In genomic region chr17:47649972-47650524, GRCh38 we compare ENCODE assay signal across 8 cellular contexts. TPM values are rescaled to one million over a fixed set of nuclear protein-coding genes. Genes with fewer than 3 reads are reported as not detected.
DNase-seq lines count a peak whose midpoint lies in the region; ATAC-seq, FAIRE-seq and TF ChIP-seq lines count a peak whose summit lies in the region.

No MANE protein-coding gene starts in this region.

- peaks cover 4% of the 10 kb centered on the region for H3K23me2 ChIP-seq in H1 (ENCODE audit: low read depth, low read length)

- H2BK5ac ChIP-seq in H1 (ENCODE audit: low read depth, low read length), result peak overlapping the region; percentile 89

- no peak overlapping the region for H2AK5ac ChIP-seq in H1 (ENCODE audit: low read depth, low read length)

- H4K20me1 ChIP-seq in GM23248 (ENCODE audit: insufficient read depth) (peaks cover 12% of the 10 kb centered on the region), H1 (replicated peaks in 1 of 2; ENCODE audit: control insufficient read depth in 1 of 2, insufficient read depth in 2 of 2, low read length in 2 of 2) (peaks cover 8 to 14% of the 10 kb centered on the region in 2 experiments)

- H3K4me3 ChIP-seq in GM23248, result peak overlapping the region; percentile 97
- H3K4me3 ChIP-seq in H1 (ENCODE audit: extremely low read depth in 1 of 4, insufficient read depth in 2 of 4, low read depth in 3 of 4, low read length in 4 of 4), result peak overlapping the region; percentile 69 to 99 (median 74)

- no peak overlapping the region for H3K4ac ChIP-seq in H1 (replicated peaks; ENCODE audit: insufficient read length, low read depth, low read length)

- in situ Hi-C loops in GM23248 (cut with MboI), result no loop called here

- H3K9me2 ChIP-seq in GM23248 (ENCODE audit: insufficient read depth), result no peaks in the 10 kb centered on the region

- peak overlapping the region; percentile 96 for H4K5ac ChIP-seq in H1 (ENCODE audit: insufficient read length, low read depth, low read length)

- H3K36me3 ChIP-seq in GM23248 (ENCODE audit: low read depth) (peaks cover 32% of the 10 kb centered on the region), H1 (ENCODE audit: control insufficient read depth in 2 of 4, insufficient read depth in 4 of 4, low read length in 3 of 4) (peaks cover 18 to 40% (median 34%) of the 10 kb centered on the region in 4 experiments)

- peak overlapping the region; percentile 95 for H3K18ac ChIP-seq in H1 (ENCODE audit: extremely low read depth, low read length)

- H3K14ac ChIP-seq in H1 (ENCODE audit: insufficient read length), result no peak overlapping the region

- H3K79me2 ChIP-seq in GM23248 (ENCODE audit: insufficient read depth), result peaks cover 62% of the 10 kb centered on the region
- H3K79me2 ChIP-seq in H1 (ENCODE audit: control insufficient read depth in 1 of 2, insufficient read depth in 2 of 2, low read length in 2 of 2), result peaks cover 23 to 50% of the 10 kb centered on the region in 2 experiments

- no peak overlapping the region for H3K4me2 ChIP-seq in GM23248 (ENCODE audit: unreplicated experiment)
- peak overlapping the region; percentile 46 to 60 for H3K4me2 ChIP-seq in H1 (ENCODE audit: insufficient read depth in 1 of 2, low read depth in 2 of 2, low read length in 2 of 2)

- peak overlapping the region; percentile 87 for H3K56ac ChIP-seq in H1 (replicated peaks; ENCODE audit: insufficient read length, low read depth, low read length)

- peak overlapping the region; percentile 98 for H4K8ac ChIP-seq in H1 (ENCODE audit: extremely low read depth, insufficient read depth, low read length)

- H3K9ac ChIP-seq in GM23248 (peak overlapping the region; percentile 76), H1 (replicated peaks in 1 of 4; ENCODE audit: extremely low read depth in 1 of 4, low read depth in 3 of 4, low read length in 3 of 4) (peak overlapping the region; percentile 73 to 92 (median 88))

- H3K9me3 Mint-ChIP-seq in nephron progenitor cell, result no peaks in the 10 kb centered on the region

- TF ChIP-seq EP300 in H1 (IDR thresholded peaks at IDR 0.05; ENCODE audit: borderline replicate concordance in 1 of 2, low read depth in 2 of 2, low read length in 2 of 2), result no peak

- no peak for ATAC-seq in HG03039 (IDR thresholded peaks at IDR 0.05; ENCODE audit: unreplicated experiment)

- no peak overlapping the region for H3K23ac ChIP-seq in H1 (ENCODE audit: insufficient read length)

- H3K27me3 Mint-ChIP-seq in nephron progenitor cell (ENCODE audit: low read depth, poor library complexity), result peaks cover 10% of the 10 kb centered on the region

- H4K91ac ChIP-seq in H1 (replicated peaks; ENCODE audit: insufficient read length, low read length), result peak overlapping the region; percentile 97

- FAIRE-seq in H1 (lab: Jason Lieb, UNC), result no peak

- WGBS in GM23248 (ENCODE audit: low coverage in 1 of 2, low lambda C conversion rate in 2 of 2, missing lambda C conversion rate in 2 of 2), 2 experiments, result 0 to 2% methylated on average over 19 to 48 of the region's 48 CpGs
- 0% methylated on average over 8 of the region's 48 CpGs; no CpG with 5 or more reads in 1 of the 2 experiments for WGBS in H1 (ENCODE audit: extremely low coverage in 1 of 2, insufficient coverage in 1 of 2, insufficient read length in 1 of 2, insufficient replicate concordance in 2 of 2, low coverage in 1 of 2, low lambda C conversion rate in 2 of 2, missing lambda C conversion rate in 1 of 2), 2 experiments

- H2AFZ ChIP-seq in GM23248, result no peak overlapping the region
- H2AFZ ChIP-seq in H1 (ENCODE audit: low read length), result no peak overlapping the region

- H2BK12ac ChIP-seq in H1 (ENCODE audit: low read depth, low read length), result no peak overlapping the region

- no peak for TF ChIP-seq CTCF in C4-2B (conservative IDR thresholded peaks at IDR 0.05)
- TF ChIP-seq CTCF in H1 (IDR thresholded peaks at IDR 0.05; ENCODE audit: control extremely low read depth in 1 of 3, insufficient read depth in 1 of 3, low read depth in 1 of 3, low read length in 3 of 3), result no peak
- no peak for TF ChIP-seq CTCF in nephron progenitor cell (IDR thresholded peaks at IDR 0.05)

- H3K27ac Mint-ChIP-seq in nephron progenitor cell, result no peak overlapping the region

- peak overlapping the region; percentile 93 for H3K27ac ChIP-seq in C4-2B
- H3K27ac ChIP-seq in GM23248, result peak overlapping the region; percentile 56
- H3K27ac ChIP-seq in H1 (ENCODE audit: low read depth, low read length), result peak overlapping the region; percentile 83

- H3K9me3 ChIP-seq in GM23248 (ENCODE audit: low read depth), result no peaks in the 10 kb centered on the region
- no peaks in the 10 kb centered on the region for H3K9me3 ChIP-seq in H1 (ENCODE audit: insufficient read depth in 2 of 2, low read depth in 1 of 2, low read length in 1 of 2)

- CTCF ChIA-PET in H1 (lab: Charles Lee; ENCODE audit: partially characterized antibody), result interaction anchor here (1.0 to 4.1 kb wide), 3 partner anchors 13 to 49 kb away, joined by 3 to 22 read pairs (median 5); no protein-coding TSS in a partner anchor

- no peak for DNase-seq in GM23248
- peak; percentile 41 for DNase-seq in T follicular helper cell (ENCODE audit: low read depth)
- no peak for DNase-seq in H1 (ENCODE audit: low read depth in 1 of 2, low spot score in 2 of 2)
- no peak for DNase-seq in nephron progenitor cell
- no peak for DNase-seq in cerebellar nuclear complex (lab: John Stamatoyannopoulos, UW)
- DNase-seq in epidermal melanocyte (ENCODE audit: insufficient read length, low spot score), result no peak

- H2BK20ac ChIP-seq in H1 (ENCODE audit: low read length), result no peak overlapping the region

- peaks cover 38% of the 10 kb centered on the region for H3K4me1 ChIP-seq in GM23248 (ENCODE audit: insufficient read depth)
- peaks cover 0 to 6% (median 4%) of the 10 kb centered on the region in 4 experiments; a peak in 5 of 7 replicates for H3K4me1 ChIP-seq in H1 (replicated peaks in 1 of 4; ENCODE audit: control insufficient read depth in 3 of 4, insufficient read depth in 4 of 4, low read length in 3 of 4)

- H3K27me3 ChIP-seq in GM23248 (replicated peaks; ENCODE audit: insufficient read depth), result no peaks in the 10 kb centered on the region
- H3K27me3 ChIP-seq in H1 (replicated peaks in 1 of 4; ENCODE audit: control insufficient read depth in 3 of 4, extremely low read depth in 1 of 4, insufficient read depth in 3 of 4, low read length in 3 of 4), result no peaks in the 10 kb centered on the region

- no peak for TF ChIP-seq RAD21 in H1 (IDR thresholded peaks at IDR 0.05 in 1 of 2, conservative IDR thresholded peaks at IDR 0.05 in 1 of 2; ENCODE audit: low read depth in 2 of 2, low read length in 2 of 2)

- no peaks in the 10 kb centered on the region for H3K79me1 ChIP-seq in H1 (ENCODE audit: low read depth, low read length)

- no peak for TF ChIP-seq POLR2A in H1 (IDR thresholded peaks at IDR 0.05; ENCODE audit: control extremely low read depth in 1 of 2, low read depth in 2 of 2, low read length in 2 of 2)

- POLR2A ChIA-PET in H1 (lab: Charles Lee; ENCODE audit: partially characterized antibody), result interaction anchor here (0.6 to 46.3 kb wide), 17 partner anchors 8 to 583 kb away, joined by 3 to 1575 read pairs (median 5); partner anchors contain the start of gene TBKBP1

- peaks cover 34% of the 10 kb centered on the region for H3F3A ChIP-seq in GM23248 (ENCODE audit: insufficient read depth)

- H2BK15ac ChIP-seq in H1 (ENCODE audit: low read length), result no peak overlapping the region

- peak overlapping the region; percentile 90 for H3K4me3 Mint-ChIP-seq in nephron progenitor cell

- peaks cover 36% of the 10 kb centered on the region for H3K36me3 Mint-ChIP-seq in nephron progenitor cell (ENCODE audit: low read depth)

- no peak overlapping the region for H2BK120ac ChIP-seq in H1 (replicated peaks; ENCODE audit: low read depth, low read length)

- peaks cover 59% of the 10 kb centered on the region for H3K4me1 Mint-ChIP-seq in nephron progenitor cell

TF ChIP-seq in H1, 55 proteins besides CTCF, POLR2A, EP300 and RAD21 (continues in another document):
- TF ChIP-seq PHF8 (conservative IDR thresholded peaks at IDR 0.05; ENCODE audit: low read depth, low read length) (peak; percentile 68), HDAC6 (IDR thresholded peaks at IDR 0.05; ENCODE audit: low read depth, low read length) (no peak), SIN3A (conservative IDR thresholded peaks at IDR 0.05 in 1 of 2, IDR thresholded peaks at IDR 0.05 in 1 of 2; ENCODE audit: low read depth in 1 of 2, low read length in 2 of 2) (peak in 1 of 2 experiments; percentile 70; a peak in 1 of 4 replicates), YY1 (IDR thresholded peaks at IDR 0.05; ENCODE audit: low read depth, low read length) (peak; percentile 39; the same call in 1 of the 2 replicates), CBX5 (IDR thresholded peaks at IDR 0.05; ENCODE audit: low read depth, low read length) (no peak), ASH2L (IDR thresholded peaks at IDR 0.05; ENCODE audit: low read length) (peak; percentile 8), GTF2F1 (IDR thresholded peaks at IDR 0.05; ENCODE audit: borderline replicate concordance, low read depth, low read length) (peak; percentile 8; the same call in 1 of the 2 replicates), TAF7 (optimal IDR thresholded peaks at IDR 0.05; ENCODE audit: borderline replicate concordance, low read depth, low read length) (peak; percentile 95)

RNA-seq across cellular contexts. Expression of gene KPNB1, which starts 0.3 kb away (rescaled TPM):
- 421 and 423 TPM in 2 replicates for total RNA-seq in GM23248 (2014; rRNA removed; shearing (Covaris generic))
- polyA plus RNA-seq in GM23248 (2016; fragmentation: Nextera tagmentation; extraction: Ambion mirVana), result 54.5 and 59.5 TPM in 2 replicates
- total RNA-seq in H1 (2021; fragmentation: NEBNext Ultra II Directional; extraction: Animal tissue kit (Norgen Biotek cat#: 25700)), result 625 and 635 TPM in 2 replicates
- polyA plus RNA-seq in H1 (2011; rRNA removed), result 142 and 171 TPM in 2 replicates
- 209 TPM for polyA plus RNA-seq in H1 (2011; cell fraction: cytosol; rRNA removed)
- polyA plus RNA-seq in H1 (2011; cell fraction: nucleus; rRNA removed), result 433 TPM
- polyA plus RNA-seq in H1 (2012, experiment 1 of 2), result 357 to 670 TPM (median 408 TPM) in 4 replicates
- 16.3 TPM for polyA plus RNA-seq in H1 (2012, experiment 2 of 2)
- 602 TPM for polyA plus RNA-seq in H1 (2013, experiment 1 of 2)
- 545 TPM for polyA plus RNA-seq in H1 (2013, experiment 2 of 2)
- polyA minus RNA-seq in H1 (2011; rRNA and poly(A)+ RNA removed), result 512 and 884 TPM in 2 replicates
- 185 TPM for polyA minus RNA-seq in H1 (2011; cell fraction: cytosol; rRNA and poly(A)+ RNA removed)
- 342 TPM for polyA minus RNA-seq in H1 (2011; cell fraction: nucleus; rRNA and poly(A)+ RNA removed)

RNA-seq across cellular contexts. Expression of gene TBKBP1, which starts 43.9 kb away (rescaled TPM):
- 12.3 and 25.8 TPM in 2 replicates for total RNA-seq in GM23248 (2014; rRNA removed; shearing (Covaris generic))
- polyA plus RNA-seq in GM23248 (2016; fragmentation: Nextera tagmentation; extraction: Ambion mirVana) (1.1 and 1.2 TPM in 2 replicates), H1 (2011; rRNA removed) (6.3 and 9.3 TPM in 2 replicates)
- total RNA-seq in H1 (2021; fragmentation: NEBNext Ultra II Directional; extraction: Animal tissue kit (Norgen Biotek cat#: 25700)), result 15.1 and 16.7 TPM in 2 replicates
- polyA plus RNA-seq in H1 (2011; cell fraction: cytosol; rRNA removed), result 8.4 TPM
- 20.6 TPM for polyA plus RNA-seq in H1 (2011; cell fraction: nucleus; rRNA removed)
- polyA plus RNA-seq in H1 (2012, experiment 1 of 2), result 17.1 to 26.1 TPM (median 23.5 TPM) in 4 replicates
- 21.5 TPM for polyA plus RNA-seq in H1 (2012, experiment 2 of 2)
- 6.6 TPM for polyA plus RNA-seq in H1 (2013, experiment 1 of 2)
- polyA plus RNA-seq in H1 (2013, experiment 2 of 2), result 7.1 TPM
- polyA minus RNA-seq in H1 (2011; rRNA and poly(A)+ RNA removed), result 5.1 and 6.0 TPM in 2 replicates
- 11.2 TPM for polyA minus RNA-seq in H1 (2011; cell fraction: cytosol; rRNA and poly(A)+ RNA removed)
- polyA minus RNA-seq in H1 (2011; cell fraction: nucleus; rRNA and poly(A)+ RNA removed), result 7.2 TPM
